16 cellular contexts compared by ENCODE assay signal in the genomic region with DNA sequence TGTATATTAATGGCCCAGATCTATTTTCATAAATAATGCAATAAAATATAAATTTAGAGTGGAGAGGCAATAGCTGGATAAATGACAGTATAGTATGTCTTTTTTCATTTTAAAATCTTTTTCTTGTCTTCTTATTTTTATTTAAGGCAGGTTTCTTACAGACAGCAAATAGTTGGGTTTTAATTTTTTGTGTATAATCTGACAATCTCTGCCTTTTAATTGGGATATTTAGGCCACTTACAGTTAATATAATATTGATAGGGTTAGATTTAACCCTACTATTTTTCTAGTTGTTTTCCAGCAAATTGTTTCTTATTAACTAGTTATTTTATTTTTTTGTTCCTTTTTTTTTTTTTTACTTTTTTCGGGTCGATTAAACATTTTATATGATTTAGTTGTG. TPM values are rescaled to one million over a fixed set of nuclear protein-coding genes. Genes with fewer than 3 reads are reported as not detected.
DNase-seq lines count a peak whose midpoint lies in the region; ATAC-seq and TF ChIP-seq lines count a peak whose summit lies in the region.
"Had no signal": no experiment of that assay in that cellular context is flagged by ENCODE, and none has a peak within 500 bp of the region (broad histone marks: within the 10 kb centered on the region; RNA-seq: fewer than 3 reads in every experiment).

No MANE protein-coding gene starts in this region.

- H3K9me3 ChIP-seq in PC-9 (ENCODE audit: insufficient read depth, low read depth), result peaks cover 10% of the 10 kb centered on the region
- no peaks in the 10 kb centered on the region for H3K9me3 ChIP-seq in hepatocyte (ENCODE audit: low read depth)
- H3K9me3 ChIP-seq in CD4-positive, alpha-beta memory T cell (ENCODE audit: control insufficient read depth in 1 of 2, low read length in 2 of 2), result no peaks in the 10 kb centered on the region

- 100% methylated on average over 2 of the region's 2 CpGs for WGBS in hepatocyte (ENCODE audit: low lambda C conversion rate, missing lambda C conversion rate)

- H3K9me3 Mint-ChIP-seq in natural killer cell treated with Interleukin-12 subunit alpha and Interleukin-12 subunit beta and Interleukin-15 and Interleukin-18, amount 100 ng/mL, for 72 hours, result peaks cover 6% of the 10 kb centered on the region
- H3K9me3 Mint-ChIP-seq in natural killer cell, result peaks cover 2 to 4% of the 10 kb centered on the region in 2 donors
- H3K9me3 Mint-ChIP-seq in activated CD8-positive, alpha-beta T cell treated with anti-CD3 and anti-CD28 coated beads for 36 hours, result no peaks in the 10 kb centered on the region
- peaks cover 0 to 13% (median 0%) of the 10 kb centered on the region in 8 donors for H3K9me3 Mint-ChIP-seq in CD4-positive, alpha-beta memory T cell
- H3K9me3 Mint-ChIP-seq: CD4-positive, alpha-beta T cell had no signal

- H3K27me3 Mint-ChIP-seq in natural killer cell treated with Interleukin-12 subunit alpha and Interleukin-12 subunit beta and Interleukin-15 and Interleukin-18, amount 100 ng/mL, for 72 hours, result no peaks in the 10 kb centered on the region
- H3K27me3 Mint-ChIP-seq in natural killer cell (ENCODE audit: low read depth in 2 of 2), result no peaks in the 10 kb centered on the region
- H3K27me3 Mint-ChIP-seq in activated CD8-positive, alpha-beta T cell treated with anti-CD3 and anti-CD28 coated beads for 36 hours, result peaks cover 5% of the 10 kb centered on the region
- H3K27me3 Mint-ChIP-seq in CD4-positive, alpha-beta memory T cell, result peaks cover 0 to 3% of the 10 kb centered on the region in 2 donors
- H3K27me3 Mint-ChIP-seq: B cell had no signal

- intact Hi-C loops in natural killer cell (cut with micrococcal nuclease) (no loop called here), PC-9 (cut with micrococcal nuclease; ENCODE audit: unreplicated experiment) (no loop called here)
- intact Hi-C loops in activated CD8-positive, alpha-beta T cell treated with anti-CD3 and anti-CD28 coated beads for 36 hours (cut with micrococcal nuclease), result no loop called here
- intact Hi-C loops in CD4-positive, alpha-beta memory T cell (cut with micrococcal nuclease), result no loop called here

- no peaks in the 10 kb centered on the region for H3K9me2 ChIP-seq in PC-9 (ENCODE audit: insufficient read depth)
- H3K9me2 ChIP-seq in hepatocyte (replicated peaks; ENCODE audit: insufficient read depth), result no peaks in the 10 kb centered on the region

- POLR2A ChIA-PET in PC-9 (lab: Charles Lee; ENCODE audit: unreplicated experiment), result no interaction called here
- POLR2A ChIA-PET in activated CD8-positive, alpha-beta T cell treated with anti-CD3 and anti-CD28 coated beads for 36 hours (lab: Charles Lee), result no interaction called here
- POLR2A ChIA-PET in CD4-positive, alpha-beta memory T cell (lab: Charles Lee; ENCODE audit: partially characterized antibody), result no interaction called here

- CTCF ChIA-PET in PC-9 (lab: Charles Lee), result no interaction called here
- CTCF ChIA-PET in activated CD8-positive, alpha-beta T cell treated with anti-CD3 and anti-CD28 coated beads for 36 hours (lab: Charles Lee), result interaction anchor here (0.6 kb wide), 1 partner anchor 123 kb away, joined by 3 read pairs; no protein-coding TSS in a partner anchor
- CTCF ChIA-PET in CD4-positive, alpha-beta memory T cell (lab: Charles Lee; ENCODE audit: partially characterized antibody), result no interaction called here

- H3K36me3 ChIP-seq in PC-9 (ENCODE audit: low read depth) (no peaks in the 10 kb centered on the region), hepatocyte (replicated peaks; ENCODE audit: insufficient read depth, low read depth) (no peaks in the 10 kb centered on the region)
- no peaks in the 10 kb centered on the region for H3K36me3 ChIP-seq in CD4-positive, alpha-beta memory T cell (ENCODE audit: insufficient read depth, low read length)

- no peaks in the 10 kb centered on the region for H3K79me2 ChIP-seq in PC-9 (ENCODE audit: low read depth)
- no peaks in the 10 kb centered on the region for H3K79me2 ChIP-seq in hepatocyte

- no peak for ATAC-seq in natural killer cell treated with Interleukin-12 subunit alpha and Interleukin-12 subunit beta and Interleukin-15 and Interleukin-18, amount 100 ng/mL, for 72 hours
- ATAC-seq in natural killer cell, result no peak
- ATAC-seq in activated CD8-positive, alpha-beta T cell treated with anti-CD3 and anti-CD28 coated beads for 36 hours, result no peak
- ATAC-seq: HCT116 had no signal

- TF ChIP-seq CTCF in natural killer cell (IDR thresholded peaks at IDR 0.05) (no peak), PC-9 (conservative IDR thresholded peaks at IDR 0.05) (no peak), hepatocyte (IDR thresholded peaks at IDR 0.05; ENCODE audit: poor library complexity) (no peak)
- no peak for TF ChIP-seq CTCF in activated CD8-positive, alpha-beta T cell treated with anti-CD3 and anti-CD28 coated beads for 36 hours (IDR thresholded peaks at IDR 0.05)

- no peaks in the 10 kb centered on the region for H4K20me1 ChIP-seq in PC-9 (ENCODE audit: insufficient read depth)
- H4K20me1 ChIP-seq in hepatocyte (ENCODE audit: insufficient read depth, poor library complexity, severe bottlenecking), result no peaks in the 10 kb centered on the region

- no TSS peak for BruUV-seq in PC-9 (replicated peaks; lab: Mats Ljungman, UMichigan)

- peaks cover 0 to 10% of the 10 kb centered on the region in 2 donors for H3K4me1 Mint-ChIP-seq in natural killer cell treated with Interleukin-12 subunit alpha and Interleukin-12 subunit beta and Interleukin-15 and Interleukin-18, amount 100 ng/mL, for 72 hours (ENCODE audit: low read depth in 2 of 2)
- peaks cover 0 to 8% of the 10 kb centered on the region in 2 donors for H3K4me1 Mint-ChIP-seq in natural killer cell
- H3K4me1 Mint-ChIP-seq in activated CD8-positive, alpha-beta T cell treated with anti-CD3 and anti-CD28 coated beads for 36 hours (ENCODE audit: low read depth), result no peaks in the 10 kb centered on the region
- H3K4me1 Mint-ChIP-seq in CD4-positive, alpha-beta memory T cell, result no peaks in the 10 kb centered on the region
- H3K4me1 Mint-ChIP-seq: B cell had no signal

- DNase-seq in natural killer cell treated with Interleukin-12 subunit alpha and Interleukin-12 subunit beta and Interleukin-15 and Interleukin-18, amount 100 ng/mL, for 72 hours (ENCODE audit: low spot score), result no peak
- DNase-seq in natural killer cell, result no peak
- no peak for DNase-seq in PC-9
- no peak for DNase-seq in hepatocyte (ENCODE audit: low spot score)
- DNase-seq in activated CD4-positive, alpha-beta T cell treated with anti-CD3 and anti-CD28 coated beads, Interleukin-2, amount 50 U/mL, for 48 hours, result no peak
- DNase-seq in activated CD8-positive, alpha-beta T cell treated with anti-CD3 and anti-CD28 coated beads for 36 hours, result no peak
- DNase-seq in HuH-7.5 (ENCODE audit: low spot score), result no peak
- no peak for DNase-seq in CD4-positive, alpha-beta memory T cell
- DNase-seq: 8988T; CD4-positive, alpha-beta T cell; DMS79 treated with DMSO at 0.1 percent for 48 hours; GOT3; H7 had no signal

- peak overlapping the region in 1 of 2 donors; percentile 53 for H3K27ac Mint-ChIP-seq in natural killer cell treated with Interleukin-12 subunit alpha and Interleukin-12 subunit beta and Interleukin-15 and Interleukin-18, amount 100 ng/mL, for 72 hours
- H3K27ac Mint-ChIP-seq in natural killer cell, result no peak overlapping the region
- H3K27ac Mint-ChIP-seq in activated CD8-positive, alpha-beta T cell treated with anti-CD3 and anti-CD28 coated beads for 36 hours, result no peak overlapping the region
- H3K27ac Mint-ChIP-seq in CD4-positive, alpha-beta memory T cell, result no peak overlapping the region
- H3K27ac Mint-ChIP-seq: B cell; CD4-positive, alpha-beta T cell had no signal

- H3K4me1 ChIP-seq in PC-9 (replicated peaks; ENCODE audit: insufficient read depth) (0 out of 2 replicates have a peak, but pooled peaks cover 5% of the 10 kb centered on the region), hepatocyte (ENCODE audit: insufficient read depth) (no peaks in the 10 kb centered on the region)
- H3K4me1 ChIP-seq in CD4-positive, alpha-beta memory T cell (ENCODE audit: insufficient read depth, low read length), result no peaks in the 10 kb centered on the region

- H2AFZ ChIP-seq in PC-9 (no peak overlapping the region), hepatocyte (no peak overlapping the region)

- no peak overlapping the region for H3K4me3 ChIP-seq in PC-9
- no peak overlapping the region for H3K4me3 ChIP-seq in hepatocyte
- no peak overlapping the region for H3K4me3 ChIP-seq in CD4-positive, alpha-beta memory T cell (ENCODE audit: low read length in 2 of 2)

- no peaks in the 10 kb centered on the region for H3K27me3 ChIP-seq in PC-9 (ENCODE audit: insufficient read depth, low read depth)
- H3K27me3 ChIP-seq in hepatocyte, result no peaks in the 10 kb centered on the region
- no peaks in the 10 kb centered on the region for H3K27me3 ChIP-seq in CD4-positive, alpha-beta memory T cell (ENCODE audit: insufficient read depth, low read length)

- H3K4me2 ChIP-seq in PC-9, result peak overlapping the region; percentile 35; the same call in 1 of the 2 replicates
- H3K4me2 ChIP-seq in hepatocyte, result no peak overlapping the region

- H3K36me3 Mint-ChIP-seq in natural killer cell treated with Interleukin-12 subunit alpha and Interleukin-12 subunit beta and Interleukin-15 and Interleukin-18, amount 100 ng/mL, for 72 hours, result no peaks in the 10 kb centered on the region
- no peaks in the 10 kb centered on the region for H3K36me3 Mint-ChIP-seq in natural killer cell
- no peaks in the 10 kb centered on the region for H3K36me3 Mint-ChIP-seq in activated CD8-positive, alpha-beta T cell treated with anti-CD3 and anti-CD28 coated beads for 36 hours (ENCODE audit: low read depth)
- H3K36me3 Mint-ChIP-seq in CD4-positive, alpha-beta memory T cell, result no peaks in the 10 kb centered on the region

- H3K27ac ChIP-seq in PC-9 (peak overlapping the region; percentile 56; the same call in 1 of the 2 replicates), hepatocyte (peak overlapping the region; percentile 5)
- no peak overlapping the region for H3K27ac ChIP-seq in CD4-positive, alpha-beta memory T cell (ENCODE audit: low read depth, low read length)
- H3K27ac ChIP-seq: C4-2B had no signal

- H3K4me3 Mint-ChIP-seq in natural killer cell treated with Interleukin-12 subunit alpha and Interleukin-12 subunit beta and Interleukin-15 and Interleukin-18, amount 100 ng/mL, for 72 hours, result peak overlapping the region; percentile 49
- no peak overlapping the region for H3K4me3 Mint-ChIP-seq in natural killer cell
- no peak overlapping the region for H3K4me3 Mint-ChIP-seq in activated CD8-positive, alpha-beta T cell treated with anti-CD3 and anti-CD28 coated beads for 36 hours
- no peak overlapping the region for H3K4me3 Mint-ChIP-seq in CD4-positive, alpha-beta memory T cell
- H3K4me3 Mint-ChIP-seq: B cell; CD4-positive, alpha-beta T cell had no signal

- 0 out of 2 replicates have a peak, but pooled peaks cover 8% of the 10 kb centered on the region for H3F3A ChIP-seq in PC-9 (ENCODE audit: insufficient read depth, low read depth)

RNA-seq across cellular contexts. Expression of a gene that starts 23.3 kb away (rescaled TPM):
- 1 to 10 TPM; 5.6 to 6.1 TPM for total RNA-seq in natural killer cell treated with Interleukin-12 subunit alpha and Interleukin-12 subunit beta and Interleukin-15 and Interleukin-18, amount 100 ng/mL, for 72 hours
- total RNA-seq in natural killer cell (1 to 10 TPM; 2.1 to 4.5 (median 3.1) TPM), PC-9 (2021) (46.4 and 53.6 TPM in 2 replicates), hepatocyte (55.3 and 61.2 TPM in 2 replicates)
- 32.3 and 36.7 TPM in 2 replicates for polyA plus RNA-seq in hepatocyte
- total RNA-seq in activated CD8-positive, alpha-beta T cell treated with anti-CD3 and anti-CD28 coated beads for 36 hours, result 1 to 10 TPM; 1.5 TPM
- 1 to 10 TPM; 1.8 to 2.5 TPM for total RNA-seq in CD4-positive, alpha-beta memory T cell
- polyA plus RNA-seq in CD4-positive, alpha-beta memory T cell, result under 1 TPM; 0.20 to 0.86 TPM
